1 cellular context compared by ENCODE assay signal in the genomic region with DNA sequence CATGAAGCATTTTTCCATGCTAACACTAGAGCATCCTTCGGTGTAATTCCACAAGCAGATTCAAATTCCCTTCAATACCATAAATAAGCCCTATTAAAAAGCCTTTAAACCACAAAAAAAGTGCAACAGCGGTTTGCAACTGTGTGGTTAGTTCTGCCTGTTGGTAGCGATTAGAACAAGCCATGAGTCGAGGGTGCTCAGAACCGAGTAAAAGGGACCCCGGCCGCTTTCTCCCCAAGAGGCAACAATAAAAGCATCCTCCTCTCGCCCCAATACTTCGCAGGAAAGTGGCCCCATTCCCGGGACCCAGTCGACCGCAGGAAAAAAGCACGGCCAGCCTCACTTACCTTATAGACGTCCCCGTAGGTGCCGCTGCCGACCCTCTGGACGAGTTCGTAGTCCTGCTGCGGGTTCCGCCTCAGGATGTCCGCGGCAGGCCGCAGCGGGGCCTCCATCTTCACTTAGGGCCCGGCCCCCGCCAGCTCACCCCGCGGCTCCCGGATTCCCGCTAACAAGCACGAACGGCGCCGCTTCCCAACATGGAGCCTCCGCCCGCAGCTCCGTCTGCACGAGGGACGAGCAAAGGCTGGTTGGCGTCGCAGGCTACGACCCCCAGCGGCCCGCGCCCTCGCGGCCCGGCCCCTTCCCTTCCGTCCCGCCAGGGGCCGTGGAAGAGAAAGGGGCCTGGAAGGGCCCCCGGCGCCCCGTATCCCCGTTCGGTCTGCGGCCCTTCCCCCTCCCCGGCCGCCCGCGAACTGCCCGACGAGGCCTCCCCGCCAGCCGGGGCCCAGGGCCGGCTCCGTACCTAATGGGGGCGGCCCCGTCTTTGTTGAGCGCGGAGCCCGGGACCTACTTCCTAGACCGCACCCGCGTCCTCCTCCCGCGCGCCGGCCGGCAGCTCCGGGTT.
TF ChIP-seq lines count a peak whose summit lies in the region.

No MANE protein-coding gene starts in this region.

TF ChIP-seq in GM12878, 131 proteins besides CTCF, POLR2A, EP300 and RAD21:
- TF ChIP-seq, protein P1, sequence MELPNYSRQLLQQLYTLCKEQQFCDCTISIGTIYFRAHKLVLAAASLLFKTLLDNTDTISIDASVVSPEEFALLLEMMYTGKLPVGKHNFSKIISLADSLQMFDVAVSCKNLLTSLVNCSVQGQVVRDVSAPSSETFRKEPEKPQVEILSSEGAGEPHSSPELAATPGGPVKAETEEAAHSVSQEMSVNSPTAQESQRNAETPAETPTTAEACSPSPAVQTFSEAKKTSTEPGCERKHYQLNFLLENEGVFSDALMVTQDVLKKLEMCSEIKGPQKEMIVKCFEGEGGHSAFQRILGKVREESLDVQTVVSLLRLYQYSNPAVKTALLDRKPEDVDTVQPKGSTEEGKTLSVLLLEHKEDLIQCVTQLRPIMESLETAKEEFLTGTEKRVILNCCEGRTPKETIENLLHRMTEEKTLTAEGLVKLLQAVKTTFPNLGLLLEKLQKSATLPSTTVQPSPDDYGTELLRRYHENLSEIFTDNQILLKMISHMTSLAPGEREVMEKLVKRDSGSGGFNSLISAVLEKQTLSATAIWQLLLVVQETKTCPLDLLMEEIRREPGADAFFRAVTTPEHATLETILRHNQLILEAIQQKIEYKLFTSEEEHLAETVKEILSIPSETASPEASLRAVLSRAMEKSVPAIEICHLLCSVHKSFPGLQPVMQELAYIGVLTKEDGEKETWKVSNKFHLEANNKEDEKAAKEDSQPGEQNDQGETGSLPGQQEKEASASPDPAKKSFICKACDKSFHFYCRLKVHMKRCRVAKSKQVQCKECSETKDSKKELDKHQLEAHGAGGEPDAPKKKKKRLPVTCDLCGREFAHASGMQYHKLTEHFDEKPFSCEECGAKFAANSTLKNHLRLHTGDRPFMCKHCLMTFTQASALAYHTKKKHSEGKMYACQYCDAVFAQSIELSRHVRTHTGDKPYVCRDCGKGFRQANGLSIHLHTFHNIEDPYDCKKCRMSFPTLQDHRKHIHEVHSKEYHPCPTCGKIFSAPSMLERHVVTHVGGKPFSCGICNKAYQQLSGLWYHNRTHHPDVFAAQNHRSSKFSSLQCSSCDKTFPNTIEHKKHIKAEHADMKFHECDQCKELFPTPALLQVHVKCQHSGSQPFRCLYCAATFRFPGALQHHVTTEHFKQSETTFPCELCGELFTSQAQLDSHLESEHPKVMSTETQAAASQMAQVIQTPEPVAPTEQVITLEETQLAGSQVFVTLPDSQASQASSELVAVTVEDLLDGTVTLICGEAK (IDR thresholded peaks at IDR 0.05; ENCODE audit: borderline replicate concordance), result 0 out of 2 replicates have a peak, but pooled peaks have one; percentile 9
- TF ChIP-seq YY1 (IDR thresholded peaks at IDR 0.05; ENCODE audit: low read depth, low read length), result peak; percentile 68
- peak; percentile 78; the same call in 1 of the 2 replicates for TF ChIP-seq DPF2 (IDR thresholded peaks at IDR 0.05)
- TF ChIP-seq IKZF2 (IDR thresholded peaks at IDR 0.05), result peak in 1 of 2 experiments; percentile 45; a peak in 1 of 4 replicates
- peak; percentile 28; the same call in 1 of the 2 replicates for TF ChIP-seq EED (IDR thresholded peaks at IDR 0.05; ENCODE audit: low read depth)
- TF ChIP-seq, protein P2, sequence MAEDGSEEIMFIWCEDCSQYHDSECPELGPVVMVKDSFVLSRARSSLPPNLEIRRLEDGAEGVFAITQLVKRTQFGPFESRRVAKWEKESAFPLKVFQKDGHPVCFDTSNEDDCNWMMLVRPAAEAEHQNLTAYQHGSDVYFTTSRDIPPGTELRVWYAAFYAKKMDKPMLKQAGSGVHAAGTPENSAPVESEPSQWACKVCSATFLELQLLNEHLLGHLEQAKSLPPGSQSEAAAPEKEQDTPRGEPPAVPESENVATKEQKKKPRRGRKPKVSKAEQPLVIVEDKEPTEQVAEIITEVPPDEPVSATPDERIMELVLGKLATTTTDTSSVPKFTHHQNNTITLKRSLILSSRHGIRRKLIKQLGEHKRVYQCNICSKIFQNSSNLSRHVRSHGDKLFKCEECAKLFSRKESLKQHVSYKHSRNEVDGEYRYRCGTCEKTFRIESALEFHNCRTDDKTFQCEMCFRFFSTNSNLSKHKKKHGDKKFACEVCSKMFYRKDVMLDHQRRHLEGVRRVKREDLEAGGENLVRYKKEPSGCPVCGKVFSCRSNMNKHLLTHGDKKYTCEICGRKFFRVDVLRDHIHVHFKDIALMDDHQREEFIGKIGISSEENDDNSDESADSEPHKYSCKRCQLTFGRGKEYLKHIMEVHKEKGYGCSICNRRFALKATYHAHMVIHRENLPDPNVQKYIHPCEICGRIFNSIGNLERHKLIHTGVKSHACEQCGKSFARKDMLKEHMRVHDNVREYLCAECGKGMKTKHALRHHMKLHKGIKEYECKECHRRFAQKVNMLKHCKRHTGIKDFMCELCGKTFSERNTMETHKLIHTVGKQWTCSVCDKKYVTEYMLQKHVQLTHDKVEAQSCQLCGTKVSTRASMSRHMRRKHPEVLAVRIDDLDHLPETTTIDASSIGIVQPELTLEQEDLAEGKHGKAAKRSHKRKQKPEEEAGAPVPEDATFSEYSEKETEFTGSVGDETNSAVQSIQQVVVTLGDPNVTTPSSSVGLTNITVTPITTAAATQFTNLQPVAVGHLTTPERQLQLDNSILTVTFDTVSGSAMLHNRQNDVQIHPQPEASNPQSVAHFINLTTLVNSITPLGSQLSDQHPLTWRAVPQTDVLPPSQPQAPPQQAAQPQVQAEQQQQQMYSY (CRISPR knock-in tag; IDR thresholded peaks at IDR 0.05), result no peak
- TF ChIP-seq PAX5 (IDR thresholded peaks at IDR 0.05; ENCODE audit: borderline replicate concordance, low read depth, low read length), result no peak
- TF ChIP-seq RUNX3 (IDR thresholded peaks at IDR 0.05; ENCODE audit: low read length), result peak; percentile 57
- 0 out of 2 replicates have a peak, but pooled peaks have one; percentile 56 for TF ChIP-seq ZSCAN29 (IDR thresholded peaks at IDR 0.05)
- no peak for TF ChIP-seq TAF1 (IDR thresholded peaks at IDR 0.05; ENCODE audit: borderline replicate concordance, low read depth, low read length)
